In genomic region chr19:44777715-44778347, GRCh38 we compare ENCODE assay signal across 8 cellular contexts. TPM values are rescaled to one million over a fixed set of nuclear protein-coding genes. Genes with fewer than 3 reads are reported as not detected.
DNase-seq lines count a peak whose midpoint lies in the region; ATAC-seq and TF ChIP-seq lines count a peak whose summit lies in the region.
"Had no signal": no experiment of that assay in that cellular context is flagged by ENCODE, and none has a peak within 500 bp of the region (broad histone marks: within the 10 kb centered on the region; RNA-seq: fewer than 3 reads in every experiment).

TSS of gene CBLC (plus strand) at chr19:44777890. CDS start at chr19:44777932, 42 bp downstream.

- no peak within 1 kb of the TSS for H3K27ac Mint-ChIP-seq in HFFc6

- peaks cover 23% of the 10 kb centered on the region for H3K4me1 Mint-ChIP-seq in HFFc6 (ENCODE audit: low read depth)

- peak; percentile 35 for DNase-seq in NCI-H82 treated with DMSO at 0.1 percent for 48 hours (lab: John Stamatoyannopoulos, UW; ENCODE audit: unreplicated experiment)
- DNase-seq in iPS DF 6.9 (ENCODE audit: low read depth, low spot score) = no peak
- DNase-seq in activated CD4-positive, CD25-positive, alpha-beta regulatory T cell (lab: John Stamatoyannopoulos, UW) = no peak
- no peak for DNase-seq in HFFc6
- DNase-seq: activated gamma-delta T cell had no signal

- no peak within 1 kb of the TSS for H3K4me3 Mint-ChIP-seq in HFFc6

- H3K27ac ChIP-seq in HUES6 (ENCODE audit: low read depth, low read length) (no peak within 1 kb of the TSS), iPS DF 6.9 (ENCODE audit: low read length) (no peak within 1 kb of the TSS), skin epidermis (peak within 1 kb of the TSS; percentile 53 to 89 (median 81))

- no peak for ATAC-seq in GM18868 (IDR thresholded peaks at IDR 0.05; ENCODE audit: unreplicated experiment)

- H3K9me3 Mint-ChIP-seq in HFFc6 = no peaks in the 10 kb centered on the region

- H3K4me3 ChIP-seq in HUES6 (ENCODE audit: low read depth, low read length) (peak within 1 kb of the TSS; percentile 81), iPS DF 6.9 (ENCODE audit: low read length) (peak within 1 kb of the TSS; percentile 39; the same call in 1 of the 2 replicates), skin epidermis (peak within 1 kb of the TSS; percentile 32 to 57 (median 38))

- H3K27me3 ChIP-seq in HUES6 (ENCODE audit: control insufficient read depth, insufficient read depth, low read length) (no peaks in the 10 kb centered on the region), iPS DF 6.9 (ENCODE audit: control insufficient read depth, insufficient read depth, low read length) (no peaks in the 10 kb centered on the region)

- H3K9ac ChIP-seq in HUES6 (ENCODE audit: low read length) = peak within 1 kb of the TSS; percentile 44

- peaks cover 6% of the 10 kb centered on the region; the same call in 1 of the 2 replicates for H3K4me1 ChIP-seq in HUES6 (ENCODE audit: control insufficient read depth, insufficient read depth, low read length)
- peaks cover 3% of the 10 kb centered on the region; the same call in 1 of the 2 replicates for H3K4me1 ChIP-seq in iPS DF 6.9 (ENCODE audit: control insufficient read depth, insufficient read depth, low read length)

- H3K36me3 ChIP-seq in HUES6 (ENCODE audit: control insufficient read depth, insufficient read depth, low read length) (no peaks in the 10 kb centered on the region), iPS DF 6.9 (ENCODE audit: control insufficient read depth, insufficient read depth, low read length) (peaks cover 4% of the 10 kb centered on the region; the same call in 1 of the 2 replicates)

- no peaks in the 10 kb centered on the region for H3K27me3 Mint-ChIP-seq in HFFc6 (ENCODE audit: insufficient read depth)

- H3K9me3 ChIP-seq in HUES6 (ENCODE audit: control insufficient read depth, insufficient read depth, low read depth, low read length) (no peaks in the 10 kb centered on the region), iPS DF 6.9 (ENCODE audit: control insufficient read depth, insufficient read depth, low read length) (no peaks in the 10 kb centered on the region)

- WGBS in iPS DF 6.9 (ENCODE audit: insufficient coverage, insufficient read length) = no CpG with 5 or more reads among the region's 47 CpGs

- TF ChIP-seq CTCF in HFFc6 (IDR thresholded peaks at IDR 0.05) = no peak

- no peaks in the 10 kb centered on the region; the same call in 1 of the 2 replicates for H3K36me3 Mint-ChIP-seq in HFFc6 (ENCODE audit: low read depth)

RNA-seq across cellular contexts. Expression of gene CBLC, which starts in this region (rescaled TPM):
- not detected for total RNA-seq in HFFc6 (2021; fragmentation: NEBNext Ultra II Directional; extraction: Animal tissue kit (Norgen Biotek cat#: 25700))

Comparison
In these comparisons a context has a peak if more than half of its experiments do, and no peak if none do; other contexts are left out.
1. H3K27ac ChIP-seq: peak in skin epidermis (21 of 21); none in HUES6 (single experiment) and iPS DF 6.9 (single experiment).
2. Peak in every context shown above with its lines, with median percentiles within 50 percentile points of each other: H3K4me3 ChIP-seq.